In the genomic region with DNA sequence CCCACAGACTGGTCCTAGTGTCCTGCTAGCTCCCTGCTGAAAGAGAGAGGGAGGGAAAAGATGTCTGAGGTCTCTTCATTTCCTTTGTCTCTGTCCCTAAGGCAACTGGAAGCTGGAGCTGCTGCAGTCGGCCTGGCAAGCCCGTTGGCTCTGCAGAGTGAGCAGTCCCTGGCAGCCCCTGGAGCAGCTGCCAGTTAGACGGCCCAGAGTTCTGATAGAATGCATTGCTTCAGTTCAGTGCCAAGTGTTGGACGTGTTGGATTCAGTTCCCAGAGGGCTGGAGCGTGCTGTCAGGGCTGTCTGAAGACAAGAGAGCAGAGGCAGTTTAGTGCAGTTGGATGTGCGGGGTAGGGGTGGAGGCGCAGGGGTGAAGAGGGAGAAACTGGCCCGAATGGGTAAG, we compare ENCODE assay signal across 29 cellular contexts. TPM values are rescaled to one million over a fixed set of nuclear protein-coding genes. Genes with fewer than 3 reads are reported as not detected.
A peak's percentile ranks its signal among the peaks of the same experiment; 100 is the strongest.
DNase-seq lines count a peak whose midpoint lies in the region; ATAC-seq, FAIRE-seq and TF ChIP-seq lines count a peak whose summit lies in the region.
"Had no signal": no experiment of that assay in that cellular context is flagged by ENCODE, and none has a peak within 500 bp of the region (broad histone marks: within the 10 kb centered on the region; RNA-seq: fewer than 3 reads in every experiment).

No MANE protein-coding gene starts in this region.

- H3K4me3 ChIP-seq in GM23338 (peak overlapping the region; percentile 44; the same call in 1 of the 2 replicates), ovary (no peak overlapping the region)
- H3K4me3 ChIP-seq: colonic mucosa, mucosa of descending colon, prostate gland, thyroid gland had no signal

- WGBS in ovary, 3 donors, result 71 to 75% (median 74%) methylated on average over 8 of the region's 8 CpGs

- no peak for TF ChIP-seq EP300 in ovary (IDR thresholded peaks at IDR 0.05)

- H4K20me1 ChIP-seq in GM23338 (replicated peaks; ENCODE audit: insufficient read depth), result no peaks in the 10 kb centered on the region

- TF ChIP-seq POLR2A in ovary (IDR thresholded peaks at IDR 0.05), result no peak
- TF ChIP-seq POLR2A in GM12891 (IDR thresholded peaks at IDR 0.05; ENCODE audit: low read depth, low read length), result no peak

- no peaks in the 10 kb centered on the region for H3K9me2 ChIP-seq in GM23338 (ENCODE audit: insufficient read depth)

- intact Hi-C loops in ovary (cut with DNase I), result loop anchor here in 1 of 4 donors (10.0 kb wide), 1 partner anchor 139 kb away; the partner anchor contains the start of gene GUCY2F

- H3K36me3 ChIP-seq in GM23338 (ENCODE audit: insufficient read depth) (no peaks in the 10 kb centered on the region), ovary (no peaks in the 10 kb centered on the region)
- H3K36me3 ChIP-seq: breast epithelium, colonic mucosa, esophagus squamous epithelium, neural progenitor cell, prostate gland, thyroid gland had no signal

- peaks cover 5% of the 10 kb centered on the region for H3K27me3 Mint-ChIP-seq in GM23338 (ENCODE audit: insufficient read depth, low read depth, poor library complexity)
- no peaks in the 10 kb centered on the region for H3K27me3 Mint-ChIP-seq in osteocyte (ENCODE audit: unreplicated experiment)
- H3K27me3 Mint-ChIP-seq: activated B cell treated with CpG ODN at 0.5 μM for 24 hours; activated naive CD4-positive, alpha-beta T cell treated with anti-CD3 and anti-CD28 coated beads, Interleukin-2, amount 10 ng/mL, durations not matched to agents 7 days and 5 days; IgD-negative memory B cell; stimulated activated naive CD8-positive, alpha-beta T cell treated with anti-CD3 and anti-CD28 coated beads, Interleukin-15, amount 100 ng/mL, for 72 hours had no signal

- H3K27me3 ChIP-seq in GM23338 (ENCODE audit: insufficient read depth), result peaks cover 4% of the 10 kb centered on the region; the same call in 1 of the 2 replicates
- no peaks in the 10 kb centered on the region for H3K27me3 ChIP-seq in ovary
- H3K27me3 ChIP-seq: colonic mucosa, esophagus squamous epithelium, thyroid gland had no signal

- H3K4me1 ChIP-seq in GM23338 (ENCODE audit: insufficient read depth) (no peaks in the 10 kb centered on the region), ovary (ENCODE audit: insufficient read depth) (no peaks in the 10 kb centered on the region)
- H3K4me1 ChIP-seq: breast epithelium, colonic mucosa, neural progenitor cell, prostate gland, thyroid gland had no signal

- H3K9me3 ChIP-seq in ovary, result no peaks in the 10 kb centered on the region
- H3K9me3 ChIP-seq: breast epithelium, colonic mucosa, esophagus squamous epithelium, mucosa of descending colon, prostate gland, thyroid gland had no signal

- no peaks in the 10 kb centered on the region for H3K79me2 ChIP-seq in GM23338 (replicated peaks; ENCODE audit: insufficient read depth)

- ATAC-seq in GM23338 (no peak), GM18520 (IDR thresholded peaks at IDR 0.05; ENCODE audit: unreplicated experiment) (no peak)
- ATAC-seq: mucosa of descending colon; Panc1; stimulated activated naive CD8-positive, alpha-beta T cell treated with anti-CD3 and anti-CD28 coated beads, Interleukin-15, amount 100 ng/mL, for 72 hours had no signal

- TF ChIP-seq CTCF in GM23338 (conservative IDR thresholded peaks at IDR 0.05; ENCODE audit: low read depth in 2 of 2) (no peak), osteocyte (IDR thresholded peaks at IDR 0.05) (no peak), ovary (IDR thresholded peaks at IDR 0.05) (no peak)

- H2AFZ ChIP-seq in GM23338, result peak overlapping the region; percentile 28; the same call in 1 of the 2 replicates

- peak overlapping the region; percentile 30; the same call in 2 of the 3 replicates for H3K4me3 Mint-ChIP-seq in GM23338
- peak overlapping the region; percentile 50 for H3K4me3 Mint-ChIP-seq in osteocyte (ENCODE audit: unreplicated experiment)
- H3K4me3 Mint-ChIP-seq: activated B cell treated with CpG ODN at 0.5 μM for 24 hours; activated naive CD4-positive, alpha-beta T cell treated with anti-CD3 and anti-CD28 coated beads, Interleukin-2, amount 10 ng/mL, durations not matched to agents 7 days and 5 days; activated T-helper 1 cell treated with anti-CD3 and anti-CD28 coated beads, Interleukin-12 subunit alpha, Interleukin-12 subunit beta, Interleukin-2, Interleukin-4 antibody, amounts not matched to agents 30 ng/mL and 10 ng/mL and 1 ng/mL, durations not matched to agents 14 hours and 24 hours and 36 hours; IgD-negative memory B cell; stimulated activated naive CD8-positive, alpha-beta T cell treated with anti-CD3 and anti-CD28 coated beads, Interleukin-15, amount 100 ng/mL, for 72 hours had no signal

- H3K9me3 Mint-ChIP-seq in GM23338 (peaks cover 6% of the 10 kb centered on the region), osteocyte (ENCODE audit: unreplicated experiment) (no peaks in the 10 kb centered on the region)
- H3K9me3 Mint-ChIP-seq: activated B cell treated with CpG ODN at 0.5 μM for 24 hours; activated naive CD4-positive, alpha-beta T cell treated with anti-CD3 and anti-CD28 coated beads, Interleukin-2, amount 10 ng/mL, durations not matched to agents 7 days and 5 days; activated T-helper 1 cell treated with anti-CD3 and anti-CD28 coated beads, Interleukin-12 subunit alpha, Interleukin-12 subunit beta, Interleukin-2, Interleukin-4 antibody, amounts not matched to agents 30 ng/mL and 10 ng/mL and 1 ng/mL, durations not matched to agents 14 hours and 24 hours and 36 hours had no signal

- H3K4me1 Mint-ChIP-seq in GM23338, result peaks cover 6% of the 10 kb centered on the region
- peaks cover 23% of the 10 kb centered on the region for H3K4me1 Mint-ChIP-seq in osteocyte (ENCODE audit: unreplicated experiment)
- H3K4me1 Mint-ChIP-seq: activated B cell treated with CpG ODN at 0.5 μM for 24 hours; activated naive CD4-positive, alpha-beta T cell treated with anti-CD3 and anti-CD28 coated beads, Interleukin-2, amount 10 ng/mL, durations not matched to agents 7 days and 5 days had no signal

- peak overlapping the region; percentile 66; the same call in 1 of the 2 replicates for H3K4me2 ChIP-seq in GM23338

- peaks cover 4% of the 10 kb centered on the region; the same call in 2 of the 3 replicates for H3K36me3 Mint-ChIP-seq in GM23338 (ENCODE audit: low read depth)
- no peaks in the 10 kb centered on the region for H3K36me3 Mint-ChIP-seq in osteocyte (ENCODE audit: unreplicated experiment)
- H3K36me3 Mint-ChIP-seq: IgD-negative memory B cell had no signal

- H3K27ac Mint-ChIP-seq in GM23338, result no peak overlapping the region
- H3K27ac Mint-ChIP-seq in osteocyte (ENCODE audit: unreplicated experiment), result no peak overlapping the region
- H3K27ac Mint-ChIP-seq: activated B cell treated with CpG ODN at 0.5 μM for 24 hours; activated naive CD4-positive, alpha-beta T cell treated with anti-CD3 and anti-CD28 coated beads, Interleukin-2, amount 10 ng/mL, durations not matched to agents 7 days and 5 days; activated T-helper 1 cell treated with anti-CD3 and anti-CD28 coated beads, Interleukin-12 subunit alpha, Interleukin-12 subunit beta, Interleukin-2, Interleukin-4 antibody, amounts not matched to agents 30 ng/mL and 10 ng/mL and 1 ng/mL, durations not matched to agents 14 hours and 24 hours and 36 hours; IgD-negative memory B cell had no signal

- peak; percentile 9 for DNase-seq in GM23338 (ENCODE audit: low spot score)
- peak; percentile 10 for DNase-seq in cerebellar cortex (ENCODE audit: low spot score)
- peak in 27 of 51 donors; percentile 1 to 63 (median 11) for DNase-seq in hypothalamus (lab: John Stamatoyannopoulos, UW)
- DNase-seq in osteocyte (ENCODE audit: extremely low spot score, unreplicated experiment), result no peak
- no peak for DNase-seq in dedifferentiated amniotic fluid mesenchymal stem cell (ENCODE audit: extremely low spot score)
- DNase-seq in ovary, result no peak
- no peak for DNase-seq in GM12891 (ENCODE audit: insufficient read length, low spot score)
- DNase-seq: activated B cell treated with CpG ODN at 0.5 μM for 24 hours; activated naive CD4-positive, alpha-beta T cell treated with anti-CD3 and anti-CD28 coated beads, Interleukin-2, amount 10 ng/mL, durations not matched to agents 7 days and 5 days; colonic mucosa; esophagus squamous epithelium; foreskin melanocyte; GOT3; mucosa of descending colon; NCI-H1048; NCI-H2029; NCI-H2227 treated with DMSO at 0.1 percent for 48 hours; NCI-H69; stimulated activated CD8-positive, alpha-beta memory T cell treated with anti-CD3 and anti-CD28 coated beads, Interleukin-4, amount 100 ng/mL, for 48 hours; stimulated activated naive CD8-positive, alpha-beta T cell treated with anti-CD3 and anti-CD28 coated beads, Interleukin-15, amount 100 ng/mL, for 72 hours; thyroid gland had no signal

- no peaks in the 10 kb centered on the region for H3F3A ChIP-seq in GM23338 (replicated peaks; ENCODE audit: low read depth)

- no peak for FAIRE-seq in GM12891 (lab: Jason Lieb, UNC)

- H3K27ac ChIP-seq in GM23338 (ENCODE audit: low read depth), result no peak overlapping the region
- no peak overlapping the region for H3K27ac ChIP-seq in ovary
- H3K27ac ChIP-seq: breast epithelium, colonic mucosa, esophagus squamous epithelium, neural progenitor cell, prostate gland, skin epidermis, thyroid gland had no signal

TF ChIP-seq in GM23338, 12 proteins besides CTCF, POLR2A, EP300 and RAD21 (continues in another document):
- TF ChIP-seq NANOG (IDR thresholded peaks at IDR 0.05; ENCODE audit: borderline replicate concordance) (no peak), EZH2phosphoT487 (IDR thresholded peaks at IDR 0.05; ENCODE audit: unreplicated experiment) (no peak)

TF ChIP-seq in GM12891, 5 proteins besides CTCF, POLR2A, EP300 and RAD21:
- TF ChIP-seq SPI1 (IDR thresholded peaks at IDR 0.05; ENCODE audit: low read depth, low read length), result no peak
- TF ChIP-seq TAF1 (IDR thresholded peaks at IDR 0.05; ENCODE audit: low read depth, low read length), result no peak
- TF ChIP-seq PAX5 (IDR thresholded peaks at IDR 0.05; ENCODE audit: insufficient read depth, low read length, severe bottlenecking), result no peak
- no peak for TF ChIP-seq POLR2AphosphoS5 (IDR thresholded peaks at IDR 0.05; ENCODE audit: low read depth, low read length)
- no peak for TF ChIP-seq POU2F2 (IDR thresholded peaks at IDR 0.05; ENCODE audit: low read depth, low read length)

RNA-seq across cellular contexts. Expression of gene KCNE5, which starts 0.9 kb away (rescaled TPM):
- total RNA-seq in GM23338 (2014; rRNA removed; shearing (Covaris generic)), result 5.1 and 6.2 TPM in 2 replicates
- 4.0 and 4.1 TPM in 2 replicates for polyA plus RNA-seq in GM23338 (2016; fragmentation: Nextera tagmentation; extraction: Ambion mirVana)
- total RNA-seq in osteocyte, result 0.24 and 0.70 TPM in 2 replicates
- total RNA-seq in ovary, result 1 to 10 TPM in 2 of 7 donors, under 1 TPM in 4, not detected in 1; 0.30 to 1.4 (median 0.67) TPM
- polyA plus RNA-seq in ovary, result under 1 TPM; 0.62 to 0.64 TPM
- polyA plus RNA-seq in GM12891 (2012; ENCODE audit: low read depth, missing spikeins), result 0.23 TPM
- total RNA-seq: colonic mucosa, mucosa of descending colon, prostate gland, thyroid gland had no signal
- polyA plus RNA-seq: IgD-negative memory B cell had no signal

Comparison
In these comparisons a context has a peak if more than half of its experiments do, and no peak if none do; other contexts are left out.
1. DNase-seq: peak in GM23338 (single experiment), cerebellar cortex (single experiment) and hypothalamus (27 of 51); none in osteocyte (single experiment), dedifferentiated amniotic fluid mesenchymal stem cell (single experiment), ovary (0 of 5) and GM12891 (single experiment).